ENCODE assay signal across 1 cellular context in genomic region chr16:30478766-30479478, GRCh38.
TF ChIP-seq lines count a peak whose summit lies in the region.

No MANE protein-coding gene starts in this region.

TF ChIP-seq in K562, 482 proteins besides CTCF, POLR2A, EP300 and RAD21:
- TF ChIP-seq HNRNPH1 (optimal IDR thresholded peaks at IDR 0.05; ENCODE audit: low read depth, low read length) (no peak), ZBTB40 (IDR thresholded peaks at IDR 0.05) (no peak), ZBTB40 (CRISPR knock-in tag; IDR thresholded peaks at IDR 0.05) (no peak), SPI1 (IDR thresholded peaks at IDR 0.05; ENCODE audit: borderline replicate concordance, low read depth, low read length) (peak; percentile 32; the same call in 1 of the 2 replicates)
